In the genomic region with DNA sequence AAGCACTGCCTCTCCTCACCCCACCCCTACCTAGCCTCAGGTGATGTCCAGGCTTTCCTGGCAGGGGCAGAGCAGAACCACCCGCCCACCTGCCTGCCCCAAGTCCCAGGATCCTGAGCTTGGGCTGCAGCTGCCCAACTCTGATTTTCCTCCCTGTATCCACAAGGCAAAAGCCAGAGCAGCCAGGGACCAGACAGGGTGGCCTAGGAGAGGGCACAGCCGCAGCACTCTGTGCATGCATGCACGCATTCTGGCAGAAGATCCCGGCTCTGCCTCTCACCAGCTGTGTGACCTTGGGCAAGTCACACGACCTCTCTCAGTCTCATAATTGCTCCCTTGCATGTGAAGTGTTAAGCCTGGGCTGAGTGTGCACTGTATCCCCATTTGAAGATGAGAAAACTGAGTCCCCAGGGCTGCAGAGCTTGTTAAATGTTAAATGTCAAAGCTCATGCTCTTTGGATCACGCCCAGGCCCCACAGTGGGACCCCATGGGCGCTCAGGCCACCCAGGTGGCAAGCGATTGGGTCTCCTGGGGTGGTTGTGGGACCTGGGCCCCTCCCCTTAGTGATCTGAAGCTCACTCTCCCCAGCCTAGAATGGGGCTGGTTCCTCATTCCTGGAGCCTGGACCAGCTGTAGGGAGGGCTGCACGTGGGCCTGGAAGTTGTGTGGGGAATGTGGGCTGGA, we compare ENCODE assay signal across 14 cellular contexts. TPM values are rescaled to one million over a fixed set of nuclear protein-coding genes. Genes with fewer than 3 reads are reported as not detected.
A peak's percentile ranks its signal among the peaks of the same experiment; 100 is the strongest.
DNase-seq lines count a peak whose midpoint lies in the region; ATAC-seq, FAIRE-seq and TF ChIP-seq lines count a peak whose summit lies in the region.
"Had no signal": no experiment of that assay in that cellular context is flagged by ENCODE, and none has a peak within 500 bp of the region (broad histone marks: within the 10 kb centered on the region; RNA-seq: fewer than 3 reads in every experiment).

No MANE protein-coding gene starts in this region.

- no peaks in the 10 kb centered on the region for H3K9me3 ChIP-seq in GM12878 (replicated peaks; ENCODE audit: control insufficient read depth, insufficient read depth, low read length)
- H3K9me3 ChIP-seq: heart right ventricle had no signal

- peaks cover 35% of the 10 kb centered on the region for H3K4me1 ChIP-seq in GM12878 (ENCODE audit: control insufficient read depth, insufficient read depth, low read length)

- SMC1A ChIA-PET in GM12878 (lab: Charles Lee; ENCODE audit: uncharacterized antibody, unreplicated experiment), result interaction anchor here (1.0 to 1.6 kb wide), 5 partner anchors 8 to 143 kb away, joined by 3 to 6 read pairs (median 4); partner anchors contain the start of genes PPP1CA, RAD9A and TBC1D10C

- H3K36me3 Mint-ChIP-seq in activated naive CD4-positive, alpha-beta T cell treated with anti-CD3 and anti-CD28 coated beads, Interleukin-2, amount 50 U/mL, for 24 hours, result no peaks in the 10 kb centered on the region
- no peaks in the 10 kb centered on the region for H3K36me3 Mint-ChIP-seq in stimulated activated memory B cell treated with anti-CD40 and anti-IgM and Interleukin-4, amounts not matched to agents 10 μg/mL and 1 μg/mL and 100 μg/mL, for 72 hours

- in situ Hi-C loops in GM12878 (cut with MboI), result no loop called here

- H2AFZ ChIP-seq in GM12878 (ENCODE audit: control insufficient read depth, low read depth, low read length), result no peak overlapping the region

- peak overlapping the region; percentile 60 for H3K27ac Mint-ChIP-seq in activated naive CD4-positive, alpha-beta T cell treated with anti-CD3 and anti-CD28 coated beads, Interleukin-2, amount 50 U/mL, for 24 hours
- H3K27ac Mint-ChIP-seq in stimulated activated memory B cell treated with anti-CD40 and anti-IgM and Interleukin-4, amounts not matched to agents 10 μg/mL and 1 μg/mL and 100 μg/mL, for 72 hours, result peak overlapping the region; percentile 75

- intact Hi-C loops in GM12878 (cut with micrococcal nuclease; ENCODE audit: unreplicated experiment), result no loop called here

- CTCF ChIA-PET in GM12878 (lab: Yijun Ruan, JAX), result interaction anchor here (1.0 to 2.4 kb wide), 3 partner anchors 11 to 43 kb away, joined by 3 to 12 read pairs (median 4); partner anchors contain the start of genes PPP1CA and PTPRCAP

- H3K9ac ChIP-seq in GM12878 (ENCODE audit: control insufficient read depth, insufficient read depth, low read length), result no peak overlapping the region

- H3K4me2 ChIP-seq in GM12878 (ENCODE audit: control insufficient read depth, insufficient read depth), result no peak overlapping the region

- H3K27me3 Mint-ChIP-seq in activated naive CD4-positive, alpha-beta T cell treated with anti-CD3 and anti-CD28 coated beads, Interleukin-2, amount 50 U/mL, for 24 hours, result no peaks in the 10 kb centered on the region
- no peaks in the 10 kb centered on the region for H3K27me3 Mint-ChIP-seq in stimulated activated memory B cell treated with anti-CD40 and anti-IgM and Interleukin-4, amounts not matched to agents 10 μg/mL and 1 μg/mL and 100 μg/mL, for 72 hours

- peaks cover 0 to 5% of the 10 kb centered on the region in 2 experiments; a peak in 3 of 4 replicates for H3K27me3 ChIP-seq in GM12878 (replicated peaks in 1 of 2; ENCODE audit: control insufficient read depth in 2 of 2, insufficient read depth in 2 of 2, low read length in 1 of 2)

- H3K27ac ChIP-seq in GM12878 (ENCODE audit: control insufficient read depth, insufficient read depth), result no peak overlapping the region
- H3K27ac ChIP-seq: epithelial cell of prostate, heart right ventricle had no signal

- peaks cover 82% of the 10 kb centered on the region for H3K4me1 Mint-ChIP-seq in activated naive CD4-positive, alpha-beta T cell treated with anti-CD3 and anti-CD28 coated beads, Interleukin-2, amount 50 U/mL, for 24 hours
- H3K4me1 Mint-ChIP-seq in stimulated activated memory B cell treated with anti-CD40 and anti-IgM and Interleukin-4, amounts not matched to agents 10 μg/mL and 1 μg/mL and 100 μg/mL, for 72 hours, result peaks cover 91% of the 10 kb centered on the region

- no peak for FAIRE-seq in GM12878 (lab: Jason Lieb, UNC)
- FAIRE-seq: urothelium cell line had no signal

- no TSS peak for BruUV-seq in GM12878 (replicated peaks; lab: Mats Ljungman, UMichigan)

- RAD21 ChIA-PET in GM12878 (lab: Charles Lee; ENCODE audit: unreplicated experiment), result interaction anchor here (0.7 to 3.0 kb wide), 4 partner anchors 11 to 149 kb away, joined by 3 to 12 read pairs (median 4); partner anchors contain the start of genes POLD4 and PPP1CA

- H3K4me3 Mint-ChIP-seq in activated naive CD4-positive, alpha-beta T cell treated with anti-CD3 and anti-CD28 coated beads, Interleukin-2, amount 50 U/mL, for 24 hours, result no peak overlapping the region
- H3K4me3 Mint-ChIP-seq in stimulated activated memory B cell treated with anti-CD40 and anti-IgM and Interleukin-4, amounts not matched to agents 10 μg/mL and 1 μg/mL and 100 μg/mL, for 72 hours, result peak overlapping the region; percentile 10

- WGBS in GM12878 (ENCODE audit: insufficient coverage, insufficient replicate concordance, low lambda C conversion rate, missing lambda C conversion rate), result 42% methylated on average over 9 of the region's 9 CpGs

- no peak for TF ChIP-seq RAD21 in GM12878 (IDR thresholded peaks at IDR 0.05; ENCODE audit: insufficient read depth, low read depth, low read length)

- no peak for DNase-seq in activated naive CD4-positive, alpha-beta T cell treated with anti-CD3 and anti-CD28 coated beads, Interleukin-2, amount 50 U/mL, for 16 hours
- DNase-seq in GM12878 (ENCODE audit: low read depth, low spot score), result no peak
- DNase-seq in activated CD4-positive, CD25-positive, alpha-beta regulatory T cell (lab: John Stamatoyannopoulos, UW), result no peak
- no peak for DNase-seq in NCI-H1436 treated with DMSO at 0.1 percent for 48 hours (lab: John Stamatoyannopoulos, UW)
- DNase-seq: activated CD8-positive, alpha-beta memory T cell treated with anti-CD3 and anti-CD28 coated beads for 24 hours; cerebellar nuclear complex; heart right ventricle; left cardiac atrium; MM.1S had no signal

- POLR2A ChIA-PET in GM12878 (lab: Charles Lee), result interaction anchor here (1.1 to 2.8 kb wide), 6 partner anchors 9 to 53 kb away, joined by 3 to 16 read pairs (median 10); partner anchors contain the start of genes PPP1CA, RPS6KB2 and TBC1D10C

- 0 out of 2 replicates have a peak, but pooled peaks have one; percentile 8 for TF ChIP-seq POLR2A in GM12878 (IDR thresholded peaks at IDR 0.05; ENCODE audit: low read depth, low read length)

- ATAC-seq in GM12878, result no peak
- no peak for ATAC-seq in stimulated activated memory B cell treated with anti-CD40 and anti-IgM and Interleukin-4, amounts not matched to agents 10 μg/mL and 1 μg/mL and 100 μg/mL, for 72 hours
- ATAC-seq: heart right ventricle, left cardiac atrium had no signal

- no peaks in the 10 kb centered on the region for H4K20me1 ChIP-seq in GM12878 (ENCODE audit: control insufficient read depth, insufficient read depth)

- TF ChIP-seq CTCF in GM12878 (IDR thresholded peaks at IDR 0.05 in 2 of 3, conservative IDR thresholded peaks at IDR 0.05 in 1 of 3; ENCODE audit: control insufficient read depth in 2 of 3, extremely low read depth in 1 of 3, insufficient read depth in 1 of 3, low read depth in 3 of 3, low read length in 3 of 3), result no peak

- H3K4me3 ChIP-seq in GM12878, result no peak overlapping the region
- H3K4me3 ChIP-seq: heart right ventricle had no signal

- peaks cover 3% of the 10 kb centered on the region for H3K79me2 ChIP-seq in GM12878 (ENCODE audit: control insufficient read depth, insufficient read depth, low read length)

- H3K36me3 ChIP-seq in GM12878 (ENCODE audit: control insufficient read depth in 2 of 2, insufficient read depth in 2 of 2, low read length in 1 of 2), result no peaks in the 10 kb centered on the region
- H3K36me3 ChIP-seq: heart right ventricle had no signal

- H3K9me3 Mint-ChIP-seq in activated naive CD4-positive, alpha-beta T cell treated with anti-CD3 and anti-CD28 coated beads, Interleukin-2, amount 50 U/mL, for 24 hours, result no peaks in the 10 kb centered on the region
- H3K9me3 Mint-ChIP-seq in stimulated activated memory B cell treated with anti-CD40 and anti-IgM and Interleukin-4, amounts not matched to agents 10 μg/mL and 1 μg/mL and 100 μg/mL, for 72 hours, result no peaks in the 10 kb centered on the region

- no peak for TF ChIP-seq EP300 in GM12878 (IDR thresholded peaks at IDR 0.05; ENCODE audit: borderline replicate concordance in 1 of 2, control insufficient read depth in 1 of 2, low read depth in 2 of 2, low read length in 2 of 2)

RNA-seq across cellular contexts. Expression of gene CARNS1, which starts 2.8 kb away (rescaled TPM):
- 0.15 and 0.22 TPM in 2 replicates for total RNA-seq in GM12878 (2013; cell fraction: nucleolus; rRNA removed)
- 0.11 TPM in 2 replicates for total RNA-seq in GM12878 (2014; rRNA removed)
- 0.04 TPM in 1 of 2 replicates, not detected in the other for total RNA-seq in GM12878 (2014; rRNA removed; fragmentation: Illumina TruSeq; extraction: Trizol)
- 0.10 and 0.19 TPM in 2 replicates for total RNA-seq in GM12878 (2021)
- polyA plus RNA-seq in GM12878 (2011; ENCODE audit: low read depth), result 0.18 TPM
- polyA plus RNA-seq in GM12878 (2011; rRNA removed), result not detected in 2 replicates
- polyA plus RNA-seq in GM12878 (2011; cell fraction: cytosol; rRNA removed), result 0.01 TPM in 1 of 2 replicates, not detected in the other
- polyA plus RNA-seq in GM12878 (2011; cell fraction: nucleus; rRNA removed), result 0.07 and 0.13 TPM in 2 replicates
- polyA plus RNA-seq in GM12878 (2012), result 0.27 and 0.31 TPM in 2 replicates
- polyA plus RNA-seq in GM12878 (2014; fragmentation: Illumina TruSeq; extraction: Trizol), result 0.10 TPM in 1 of 2 replicates, not detected in the other
- polyA plus RNA-seq in GM12878 (2014; fragmentation: Nextera tagmentation; extraction: Ambion mirVana), result under 1 TPM in 1 of 2 experiments, not detected in 1; 0.02 TPM
- 0.14 and 0.25 TPM in 2 replicates for polyA plus RNA-seq in GM12878 (2014; rRNA removed)
- polyA plus RNA-seq in GM12878 (2016; fragmentation: Nextera tagmentation; extraction: Ambion mirVana), result under 1 TPM in 1 of 2 experiments, not detected in 1; 0.09 TPM
- not detected in 2 replicates for polyA minus RNA-seq in GM12878 (2011; rRNA and poly(A)+ RNA removed)
- polyA minus RNA-seq in GM12878 (2011; cell fraction: cytosol; rRNA and poly(A)+ RNA removed), result not detected in 2 replicates
- polyA minus RNA-seq in GM12878 (2011; cell fraction: nucleus; rRNA and poly(A)+ RNA removed), result 0.12 TPM in 1 of 2 replicates, not detected in the other

RNA-seq across cellular contexts. Expression of gene TBC1D10C, which starts 8.8 kb away (rescaled TPM):
- total RNA-seq in GM12878 (2013; cell fraction: nucleolus; rRNA removed), result 59.5 and 60.3 TPM in 2 replicates
- total RNA-seq in GM12878 (2014; rRNA removed) (52.0 and 60.0 TPM in 2 replicates), GM12878 (2014; rRNA removed; fragmentation: Illumina TruSeq; extraction: Trizol) (18.4 and 19.5 TPM in 2 replicates), GM12878 (2021) (77.4 and 80.7 TPM in 2 replicates)
- 12.8 TPM for polyA plus RNA-seq in GM12878 (2011; ENCODE audit: low read depth)
- polyA plus RNA-seq in GM12878 (2011; rRNA removed) (9.6 and 15.4 TPM in 2 replicates), GM12878 (2014; fragmentation: Illumina TruSeq; extraction: Trizol) (3.4 and 13.5 TPM in 2 replicates), GM12878 (2014; fragmentation: Nextera tagmentation; extraction: Ambion mirVana) (1 to 10 TPM; 1.1 to 6.6 TPM), GM12878 (2014; rRNA removed) (83.4 and 85.3 TPM in 2 replicates), GM12878 (2016; fragmentation: Nextera tagmentation; extraction: Ambion mirVana) (10 to 100 TPM; 61.8 to 73.3 TPM)
- polyA plus RNA-seq in GM12878 (2011; cell fraction: cytosol; rRNA removed), result 27.2 and 41.2 TPM in 2 replicates
- polyA plus RNA-seq in GM12878 (2011; cell fraction: nucleus; rRNA removed), result 200 and 210 TPM in 2 replicates
- polyA plus RNA-seq in GM12878 (2012), result 48.1 and 51.7 TPM in 2 replicates
- polyA minus RNA-seq in GM12878 (2011; rRNA and poly(A)+ RNA removed), result 8.1 and 20.2 TPM in 2 replicates
- polyA minus RNA-seq in GM12878 (2011; cell fraction: cytosol; rRNA and poly(A)+ RNA removed), result 9.6 and 12.3 TPM in 2 replicates
- 26.1 and 33.3 TPM in 2 replicates for polyA minus RNA-seq in GM12878 (2011; cell fraction: nucleus; rRNA and poly(A)+ RNA removed)
- polyA plus RNA-seq: AG04450 had no signal

RNA-seq across cellular contexts. Expression of gene PPP1CA, which starts 11.0 kb away (rescaled TPM):
- 38.1 and 44.1 TPM in 2 replicates for total RNA-seq in GM12878 (2013; cell fraction: nucleolus; rRNA removed)
- 342 and 371 TPM in 2 replicates for total RNA-seq in GM12878 (2014; rRNA removed)
- total RNA-seq in GM12878 (2014; rRNA removed; fragmentation: Illumina TruSeq; extraction: Trizol), result 170 and 176 TPM in 2 replicates
- 265 and 269 TPM in 2 replicates for total RNA-seq in GM12878 (2021)
- 75.3 TPM for polyA plus RNA-seq in GM12878 (2011; ENCODE audit: low read depth)
- polyA plus RNA-seq in GM12878 (2011; rRNA removed), result 86.0 and 211 TPM in 2 replicates
- 440 and 506 TPM in 2 replicates for polyA plus RNA-seq in GM12878 (2011; cell fraction: cytosol; rRNA removed)
- polyA plus RNA-seq in GM12878 (2011; cell fraction: nucleus; rRNA removed), result 220 and 242 TPM in 2 replicates
- 174 and 181 TPM in 2 replicates for polyA plus RNA-seq in GM12878 (2012)
- 128 and 202 TPM in 2 replicates for polyA plus RNA-seq in GM12878 (2014; fragmentation: Illumina TruSeq; extraction: Trizol)
- 10 to 100 TPM; 26.4 to 41.7 TPM for polyA plus RNA-seq in GM12878 (2014; fragmentation: Nextera tagmentation; extraction: Ambion mirVana)
- polyA plus RNA-seq in GM12878 (2014; rRNA removed), result 306 and 326 TPM in 2 replicates
- polyA plus RNA-seq in GM12878 (2016; fragmentation: Nextera tagmentation; extraction: Ambion mirVana), result 100 to 1,000 TPM; 417 to 458 TPM
- 121 and 204 TPM in 2 replicates for polyA minus RNA-seq in GM12878 (2011; rRNA and poly(A)+ RNA removed)
- polyA minus RNA-seq in GM12878 (2011; cell fraction: cytosol; rRNA and poly(A)+ RNA removed), result 83.8 and 94.6 TPM in 2 replicates
- 49.0 and 75.9 TPM in 2 replicates for polyA minus RNA-seq in GM12878 (2011; cell fraction: nucleus; rRNA and poly(A)+ RNA removed)

RNA-seq across cellular contexts. Expression of gene RPS6KB2, which starts 15.7 kb away (rescaled TPM):
- 49.5 and 61.9 TPM in 2 replicates for total RNA-seq in GM12878 (2013; cell fraction: nucleolus; rRNA removed)
- total RNA-seq in GM12878 (2014; rRNA removed), result 68.4 and 72.5 TPM in 2 replicates
- 36.6 and 41.8 TPM in 2 replicates for total RNA-seq in GM12878 (2014; rRNA removed; fragmentation: Illumina TruSeq; extraction: Trizol)
- 68.1 and 70.9 TPM in 2 replicates for total RNA-seq in GM12878 (2021)
- 17.7 TPM for polyA plus RNA-seq in GM12878 (2011; ENCODE audit: low read depth)
- 36.8 and 48.7 TPM in 2 replicates for polyA plus RNA-seq in GM12878 (2011; rRNA removed)
- polyA plus RNA-seq in GM12878 (2011; cell fraction: cytosol; rRNA removed), result 68.3 and 102 TPM in 2 replicates
- 177 and 183 TPM in 2 replicates for polyA plus RNA-seq in GM12878 (2011; cell fraction: nucleus; rRNA removed)
- polyA plus RNA-seq in GM12878 (2012), result 39.6 and 41.2 TPM in 2 replicates
- polyA plus RNA-seq in GM12878 (2014; fragmentation: Illumina TruSeq; extraction: Trizol), result 15.7 and 41.1 TPM in 2 replicates
- 1 to 10 TPM in 1 of 2 experiments, under 1 TPM in 1; 0.39 to 2.3 TPM for polyA plus RNA-seq in GM12878 (2014; fragmentation: Nextera tagmentation; extraction: Ambion mirVana)
- polyA plus RNA-seq in GM12878 (2014; rRNA removed), result 88.3 and 99.8 TPM in 2 replicates
- 100 to 1,000 TPM in 1 of 2 experiments, 10 to 100 TPM in 1; 95.4 to 101 TPM for polyA plus RNA-seq in GM12878 (2016; fragmentation: Nextera tagmentation; extraction: Ambion mirVana)
- polyA minus RNA-seq in GM12878 (2011; rRNA and poly(A)+ RNA removed), result 58.9 and 82.0 TPM in 2 replicates
- polyA minus RNA-seq in GM12878 (2011; cell fraction: cytosol; rRNA and poly(A)+ RNA removed), result 22.7 and 32.3 TPM in 2 replicates
- polyA minus RNA-seq in GM12878 (2011; cell fraction: nucleus; rRNA and poly(A)+ RNA removed), result 51.4 and 86.0 TPM in 2 replicates

RNA-seq across cellular contexts. Expression of gene RAD9A, which starts 20.9 kb away (rescaled TPM):
- total RNA-seq in GM12878 (2013; cell fraction: nucleolus; rRNA removed), result 30.1 and 32.3 TPM in 2 replicates
- 21.0 and 21.9 TPM in 2 replicates for total RNA-seq in GM12878 (2014; rRNA removed)
- 8.2 TPM in 2 replicates for total RNA-seq in GM12878 (2014; rRNA removed; fragmentation: Illumina TruSeq; extraction: Trizol)
- 29.5 and 32.7 TPM in 2 replicates for total RNA-seq in GM12878 (2021)
- 12.9 TPM for polyA plus RNA-seq in GM12878 (2011; ENCODE audit: low read depth)
- polyA plus RNA-seq in GM12878 (2011; rRNA removed), result 9.6 and 18.6 TPM in 2 replicates
- polyA plus RNA-seq in GM12878 (2011; cell fraction: cytosol; rRNA removed), result 31.8 and 50.4 TPM in 2 replicates
- 114 and 143 TPM in 2 replicates for polyA plus RNA-seq in GM12878 (2011; cell fraction: nucleus; rRNA removed)
- polyA plus RNA-seq in GM12878 (2012), result 21.3 and 26.9 TPM in 2 replicates
- polyA plus RNA-seq in GM12878 (2014; fragmentation: Illumina TruSeq; extraction: Trizol), result 5.8 and 15.6 TPM in 2 replicates
- 1 to 10 TPM; 1.1 to 3.6 TPM for polyA plus RNA-seq in GM12878 (2014; fragmentation: Nextera tagmentation; extraction: Ambion mirVana)
- 36.2 and 37.6 TPM in 2 replicates for polyA plus RNA-seq in GM12878 (2014; rRNA removed)
- 10 to 100 TPM; 22.0 to 25.6 TPM for polyA plus RNA-seq in GM12878 (2016; fragmentation: Nextera tagmentation; extraction: Ambion mirVana)
- 7.2 and 11.3 TPM in 2 replicates for polyA minus RNA-seq in GM12878 (2011; rRNA and poly(A)+ RNA removed)
- 4.8 and 10.5 TPM in 2 replicates for polyA minus RNA-seq in GM12878 (2011; cell fraction: cytosol; rRNA and poly(A)+ RNA removed)
- 14.0 and 24.6 TPM in 2 replicates for polyA minus RNA-seq in GM12878 (2011; cell fraction: nucleus; rRNA and poly(A)+ RNA removed)
